In the genomic region with DNA sequence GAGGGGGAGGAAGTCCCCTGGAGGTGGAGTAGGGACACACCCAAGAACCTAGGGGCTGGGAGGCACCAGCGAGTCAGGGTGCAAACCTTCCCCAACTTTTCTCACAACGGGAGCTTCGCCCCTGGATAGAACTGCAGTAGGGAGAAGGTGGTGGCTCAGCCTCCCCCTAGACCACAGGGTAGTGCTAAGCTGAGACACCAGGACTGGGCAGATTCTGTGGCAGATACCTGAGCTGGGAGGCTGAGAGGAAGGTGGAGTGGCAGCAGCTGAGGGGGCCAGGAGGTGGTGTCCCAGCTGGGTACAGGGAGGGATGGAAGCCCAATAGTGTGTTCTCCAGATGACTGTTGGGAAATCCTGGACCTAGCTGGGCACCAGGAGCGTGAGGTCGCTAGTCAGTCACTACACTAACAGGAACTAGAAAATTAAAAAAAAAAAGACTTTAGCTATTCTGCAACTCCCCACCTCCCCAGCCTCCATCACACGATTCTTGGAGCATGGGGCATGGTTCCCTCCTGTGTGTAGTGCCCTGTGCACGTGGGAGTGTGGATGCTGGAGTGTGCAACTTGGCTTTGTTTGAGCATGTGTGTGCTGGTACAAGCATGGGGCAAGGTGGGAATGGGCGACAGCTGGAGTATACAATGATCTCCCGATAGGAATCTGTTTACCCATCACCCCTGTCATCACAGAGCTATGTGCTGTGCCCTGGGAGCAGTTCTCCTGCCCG, we compare ENCODE assay signal across 34 cellular contexts. TPM values are rescaled to one million over a fixed set of nuclear protein-coding genes. Genes with fewer than 3 reads are reported as not detected.
DNase-seq lines count a peak whose midpoint lies in the region; ATAC-seq and TF ChIP-seq lines count a peak whose summit lies in the region.
"Had no signal": no experiment of that assay in that cellular context is flagged by ENCODE, and none has a peak within 500 bp of the region (broad histone marks: within the 10 kb centered on the region; RNA-seq: fewer than 3 reads in every experiment).

No MANE protein-coding gene starts in this region.

- H3F3A ChIP-seq in PC-3 (ENCODE audit: low read length, unreplicated experiment), result no peaks in the 10 kb centered on the region

- CTCF ChIA-PET in PC-3 (lab: Charles Lee), result interaction anchor here (0.6 kb wide), 1 partner anchor 13 kb away, joined by 4 read pairs; no protein-coding TSS in a partner anchor

- H3K9me3 ChIP-seq in PC-3 (ENCODE audit: low read length) (no peaks in the 10 kb centered on the region), endodermal cell (ENCODE audit: control insufficient read depth, low read length) (no peaks in the 10 kb centered on the region)
- H3K9me3 ChIP-seq: BE2C, HAP-1 had no signal

- no peaks in the 10 kb centered on the region for H3K36me3 Mint-ChIP-seq in endodermal cell (ENCODE audit: low read depth)
- no peaks in the 10 kb centered on the region for H3K36me3 Mint-ChIP-seq in type B pancreatic cell
- H3K36me3 Mint-ChIP-seq: CD4-positive, CD25-positive, alpha-beta regulatory T cell had no signal

- H3K4me3 Mint-ChIP-seq in endodermal cell, result no peak overlapping the region
- H3K4me3 Mint-ChIP-seq in type B pancreatic cell, result no peak overlapping the region
- H3K4me3 Mint-ChIP-seq: CD4-positive, CD25-positive, alpha-beta regulatory T cell; GM23338; HFFc6 had no signal

- H4K20me1 ChIP-seq in PC-3 (ENCODE audit: low read length), result no peaks in the 10 kb centered on the region

- H3K9ac ChIP-seq in PC-3 (ENCODE audit: low read length), result no peak overlapping the region
- no peak overlapping the region for H3K9ac ChIP-seq in endodermal cell (ENCODE audit: extremely low read depth, low read length, poor library complexity, severe bottlenecking)

- 90 to 100% methylated on average over 3 to 10 of the region's 10 CpGs for WGBS in endodermal cell (ENCODE audit: insufficient coverage in 1 of 2, insufficient read length in 1 of 2), 2 experiments

- no peaks in the 10 kb centered on the region for H3K9me2 ChIP-seq in PC-3 (replicated peaks; ENCODE audit: low read length)

- H3K27ac ChIP-seq in PC-3 (ENCODE audit: low read length), result no peak overlapping the region
- H3K27ac ChIP-seq in endodermal cell (ENCODE audit: low read depth, low read length), result no peak overlapping the region
- H3K27ac ChIP-seq: PC-9, RWPE1 had no signal

- DNase-seq in activated CD8-positive, alpha-beta memory T cell treated with anti-CD3 and anti-CD28 coated beads, Interleukin-2, amount 50 U/mL, for 48 hours, result peak; percentile 20
- no peak for DNase-seq in activated CD8-positive, alpha-beta memory T cell treated with anti-CD3 and anti-CD28 coated beads for 24 hours
- DNase-seq in PC-3, result no peak
- DNase-seq in endodermal cell, result peak; percentile 25
- DNase-seq in type B pancreatic cell (ENCODE audit: extremely low spot score, unreplicated experiment), result peak; percentile 50
- DNase-seq: 8988T; ACHN; BE2C; CD4-positive, CD25-positive, alpha-beta regulatory T cell; DMS153; HFFc6; MV-4-11; NCI-H1105; NCI-H1436 treated with DMSO at 0.1 percent for 48 hours; NCI-H1930; NCI-H2107; NCI-H524; NCI-H82; NK-92 treated with Interleukin-12 subunit alpha and Interleukin-12 subunit beta, amount 100 ng/mL, for 24 hours; PC-9; SHP77 had no signal

- H3K79me2 ChIP-seq in PC-3 (ENCODE audit: low read length), result no peaks in the 10 kb centered on the region

- no peak overlapping the region for H3K4me2 ChIP-seq in PC-3 (ENCODE audit: low read length)
- H3K4me2 ChIP-seq: GM23338, PC-9 had no signal

- H3K4me1 Mint-ChIP-seq in endodermal cell (peaks cover 20% of the 10 kb centered on the region), type B pancreatic cell (ENCODE audit: unreplicated experiment) (peaks cover 7% of the 10 kb centered on the region)
- H3K4me1 Mint-ChIP-seq: CD4-positive, CD25-positive, alpha-beta regulatory T cell had no signal

- H3K27ac Mint-ChIP-seq in endodermal cell (no peak overlapping the region), type B pancreatic cell (no peak overlapping the region)
- H3K27ac Mint-ChIP-seq: CD4-positive, CD25-positive, alpha-beta regulatory T cell; GM23338; HFFc6 had no signal

- H3K27me3 Mint-ChIP-seq in endodermal cell (ENCODE audit: insufficient read depth), result peaks cover 42% of the 10 kb centered on the region
- H3K27me3 Mint-ChIP-seq in type B pancreatic cell, result peaks cover 3% of the 10 kb centered on the region

- TF ChIP-seq CTCF in PC-3 (conservative IDR thresholded peaks at IDR 0.05; ENCODE audit: low read depth, low read length) (no peak), endodermal cell (conservative IDR thresholded peaks at IDR 0.05) (no peak), type B pancreatic cell (conservative IDR thresholded peaks at IDR 0.05) (no peak)

- H3K4me3 ChIP-seq in PC-3 (ENCODE audit: low read length) (no peak overlapping the region), endodermal cell (ENCODE audit: low read length) (no peak overlapping the region)
- H3K4me3 ChIP-seq: GM23338, HAP-1, PC-9 had no signal

- peak overlapping the region; percentile 25; the same call in 1 of the 2 replicates for H2AFZ ChIP-seq in PC-3 (ENCODE audit: low read length)
- H2AFZ ChIP-seq: GM23338, PC-9 had no signal

- H3K27me3 ChIP-seq in PC-3 (ENCODE audit: low read length) (peaks cover 10% of the 10 kb centered on the region), endodermal cell (ENCODE audit: control insufficient read depth, insufficient read depth, low read length, poor library complexity, severe bottlenecking) (peaks cover 9% of the 10 kb centered on the region)
- H3K27me3 ChIP-seq: BE2C had no signal

- H3K9me3 Mint-ChIP-seq in endodermal cell (peaks cover 4% of the 10 kb centered on the region), type B pancreatic cell (no peaks in the 10 kb centered on the region)

- H3K4me1 ChIP-seq in PC-3 (ENCODE audit: insufficient read depth, low read length) (peaks cover 9% of the 10 kb centered on the region), endodermal cell (ENCODE audit: control insufficient read depth, insufficient read depth, low read length) (no peaks in the 10 kb centered on the region)
- H3K4me1 ChIP-seq: BE2C, HAP-1 had no signal

- intact Hi-C loops in PC-3 (cut with micrococcal nuclease), result no loop called here

- POLR2A ChIA-PET in PC-3 (lab: Charles Lee; ENCODE audit: unreplicated experiment), result no interaction called here

- BruUV-seq in PC-3 (replicated peaks; lab: Mats Ljungman, UMichigan), result no TSS peak

- no peak for ATAC-seq in PC-3
- ATAC-seq in HG03520 (IDR thresholded peaks at IDR 0.05; ENCODE audit: unreplicated experiment), result no peak
- no peak for ATAC-seq in GM19324 (IDR thresholded peaks at IDR 0.05; ENCODE audit: low FRiP score, unreplicated experiment)
- no peak for ATAC-seq in HG03108 (IDR thresholded peaks at IDR 0.05; ENCODE audit: unreplicated experiment)
- ATAC-seq: GM23338, HepG2 had no signal

- H3K36me3 ChIP-seq in PC-3 (ENCODE audit: low read depth, low read length) (no peaks in the 10 kb centered on the region), endodermal cell (ENCODE audit: control insufficient read depth, insufficient read depth, low read length) (no peaks in the 10 kb centered on the region)
- H3K36me3 ChIP-seq: BE2C, HAP-1 had no signal

RNA-seq across cellular contexts. Expression of a gene that starts 8.7 kb away (rescaled TPM):
- total RNA-seq in PC-3 (2014; rRNA removed), result 0.63 and 1.4 TPM in 2 replicates
- 1 to 10 TPM; 2.7 to 4.1 TPM for total RNA-seq in endodermal cell
- polyA plus RNA-seq in endodermal cell (2013, experiment 1 of 2), result 0.28 TPM
- polyA plus RNA-seq in endodermal cell (2013, experiment 2 of 2), result 0.50 TPM
- total RNA-seq in type B pancreatic cell (ENCODE audit: low replicate concordance), result 5.4 and 8.1 TPM in 2 replicates
- total RNA-seq: CD4-positive, CD25-positive, alpha-beta regulatory T cell; Daoy; G401; HepG2; HFFc6; HT1080; LHCN-M2; SK-MEL-5 had no signal
- polyA plus RNA-seq: HepG2 had no signal

RNA-seq across cellular contexts. Expression of a gene that starts 39.3 kb away (rescaled TPM):
- total RNA-seq in PC-3 (2014; rRNA removed) (not detected in 2 replicates), endodermal cell (under 1 TPM; 0.15 to 0.22 TPM), type B pancreatic cell (ENCODE audit: low replicate concordance) (not detected in 2 replicates)
- polyA plus RNA-seq in endodermal cell (2013, experiment 1 of 2), result not detected
- polyA plus RNA-seq in endodermal cell (2013, experiment 2 of 2), result not detected
- total RNA-seq: CD4-positive, CD25-positive, alpha-beta regulatory T cell; G401; GM23338; HepG2; HFFc6; HT1080; LHCN-M2; MCF 10A; PC-9; SK-MEL-5 had no signal
- polyA plus RNA-seq: CD4-positive, CD25-positive, alpha-beta regulatory T cell; GM23338; HepG2 had no signal

RNA-seq across cellular contexts. Expression of a gene that starts 39.4 kb away (rescaled TPM):
- 30.5 and 48.2 TPM in 2 replicates for total RNA-seq in PC-3 (2014; rRNA removed)
- total RNA-seq in endodermal cell, result 10 to 100 TPM; 33.2 to 36.9 TPM
- 16.0 TPM for polyA plus RNA-seq in endodermal cell (2013, experiment 1 of 2)
- polyA plus RNA-seq in endodermal cell (2013, experiment 2 of 2), result 14.1 TPM
- total RNA-seq in type B pancreatic cell (ENCODE audit: low replicate concordance), result 8.4 and 8.8 TPM in 2 replicates
- total RNA-seq: G401, HepG2 had no signal
- polyA plus RNA-seq: HepG2 had no signal

RNA-seq across cellular contexts. Expression of a gene that starts 45.0 kb away (rescaled TPM):
- total RNA-seq in PC-3 (2014; rRNA removed) (not detected in 2 replicates), endodermal cell (not detected), type B pancreatic cell (ENCODE audit: low replicate concordance) (not detected in 2 replicates)
- not detected for polyA plus RNA-seq in endodermal cell (2013, experiment 1 of 2)
- not detected for polyA plus RNA-seq in endodermal cell (2013, experiment 2 of 2)
- total RNA-seq: CD4-positive, CD25-positive, alpha-beta regulatory T cell; Daoy; G401; GM23338; HepG2; HFFc6; HT1080; LHCN-M2; MCF 10A; PC-9; SK-MEL-5 had no signal
- polyA plus RNA-seq: CD4-positive, CD25-positive, alpha-beta regulatory T cell; GM23338; HepG2 had no signal

Comparison
In these comparisons a context has a peak if more than half of its experiments do, and no peak if none do; other contexts are left out.
1. DNase-seq: peak in activated CD8-positive, alpha-beta memory T cell treated with anti-CD3 and anti-CD28 coated beads, Interleukin-2, amount 50 U/mL, for 48 hours (single experiment), endodermal cell (single experiment) and type B pancreatic cell (single experiment); none in activated CD8-positive, alpha-beta memory T cell treated with anti-CD3 and anti-CD28 coated beads for 24 hours (single experiment) and PC-3 (single experiment).